In the genomic region with DNA sequence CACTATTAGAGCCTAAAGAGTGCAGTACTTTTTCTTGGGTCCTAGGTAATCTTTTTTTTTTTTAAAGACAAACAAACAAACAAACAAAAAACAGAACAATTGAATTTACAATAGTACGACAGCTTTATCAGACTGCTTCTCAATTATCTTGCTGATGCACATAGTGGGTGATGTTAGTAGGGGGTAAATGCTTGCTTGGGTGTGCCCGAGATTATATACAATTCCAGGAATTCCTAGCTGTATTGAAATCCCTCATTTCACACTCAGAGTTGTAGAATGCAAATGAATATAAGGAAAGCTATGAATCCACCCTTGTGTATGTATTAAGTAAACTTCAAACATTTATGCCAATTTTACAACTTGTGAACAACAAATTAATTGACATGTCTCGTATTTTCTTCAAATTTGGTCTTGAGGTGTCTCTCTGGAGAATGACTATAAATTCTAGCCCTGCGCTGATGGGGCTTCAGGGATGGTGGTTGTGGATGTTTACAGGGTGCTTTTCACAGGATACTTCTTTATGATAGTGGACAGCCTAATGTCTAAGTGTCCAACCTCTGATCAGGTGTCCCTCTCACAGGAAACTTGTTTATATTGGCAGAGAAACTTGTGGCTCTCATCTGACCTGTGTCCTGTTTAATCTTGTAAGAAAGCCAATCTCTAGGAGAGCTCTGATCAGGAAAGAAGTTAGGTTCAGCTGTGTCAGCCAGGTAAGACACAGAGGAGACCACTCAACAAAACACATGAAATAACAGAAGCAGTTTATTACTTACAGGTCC, we compare ENCODE assay signal across 16 cellular contexts.
"Had no signal": no experiment of that assay in that cellular context is flagged by ENCODE, and none has a peak within 500 bp of the region (broad histone marks: within the 10 kb centered on the region; RNA-seq: fewer than 3 reads in every experiment).

No MANE protein-coding gene starts in this region.

- H3K4me1 ChIP-seq: tibial artery had no signal

- H3K4me3 ChIP-seq: breast epithelium, esophagus muscularis mucosa, prostate gland, tibial artery, vagina had no signal

- H3K4me3 Mint-ChIP-seq: activated CD4-positive, alpha-beta memory T cell treated with anti-CD3 and anti-CD28 coated beads for 36 hours; nephron progenitor cell; stimulated activated naive CD8-positive, alpha-beta T cell treated with anti-CD3 and anti-CD28 coated beads, Interleukin-15, amount 100 ng/mL, for 72 hours had no signal

- H3K9me3 ChIP-seq: breast epithelium, esophagus muscularis mucosa, prostate gland, tibial artery, vagina had no signal

- DNase-seq: activated CD4-positive, alpha-beta memory T cell treated with anti-CD3 and anti-CD28 coated beads for 36 hours; activated CD4-positive, CD25-positive, alpha-beta regulatory T cell treated with anti-CD3 and anti-CD28 coated beads, Interleukin-2, amount 50 U/mL, for 72 hours; activated gamma-delta T cell treated with Interleukin-2 at 50 U/mL for 16 hours; activated T-cell treated with anti-CD3 and anti-CD28 coated beads, Interleukin-2, amount 50 U/mL, for 48 hours; aorta; dorsolateral prefrontal cortex; hypothalamus; nephron progenitor cell; stimulated activated CD4-positive, alpha-beta T cell treated with anti-CD3 and anti-CD28 coated beads, Interleukin-12 subunit alpha, Interleukin-12 subunit beta, amount 100 ng/mL, for 4 hours; stimulated activated CD4-positive, alpha-beta T cell treated with anti-CD3 and anti-CD28 coated beads, Interleukin-2, amount 100 ng/mL, for 48 hours; stimulated activated naive CD8-positive, alpha-beta T cell treated with anti-CD3 and anti-CD28 coated beads, Interleukin-15, amount 100 ng/mL, for 72 hours; tibial artery had no signal

- H3K36me3 Mint-ChIP-seq: activated CD4-positive, alpha-beta memory T cell treated with anti-CD3 and anti-CD28 coated beads for 36 hours had no signal

- H3K9me3 Mint-ChIP-seq: stimulated activated naive CD8-positive, alpha-beta T cell treated with anti-CD3 and anti-CD28 coated beads, Interleukin-15, amount 100 ng/mL, for 72 hours had no signal

- H3K27ac ChIP-seq: breast epithelium, esophagus muscularis mucosa, tibial artery, vagina had no signal

- H3K36me3 ChIP-seq: breast epithelium, esophagus muscularis mucosa, prostate gland, tibial artery, vagina had no signal

- H3K27me3 ChIP-seq: breast epithelium, dorsolateral prefrontal cortex, esophagus muscularis mucosa, tibial artery, vagina had no signal

- ATAC-seq: stimulated activated naive CD8-positive, alpha-beta T cell treated with anti-CD3 and anti-CD28 coated beads, Interleukin-15, amount 100 ng/mL, for 72 hours had no signal

- H3K27ac Mint-ChIP-seq: activated CD4-positive, alpha-beta memory T cell treated with anti-CD3 and anti-CD28 coated beads for 36 hours; nephron progenitor cell had no signal

- H3K27me3 Mint-ChIP-seq: activated CD4-positive, alpha-beta memory T cell treated with anti-CD3 and anti-CD28 coated beads for 36 hours; stimulated activated naive CD8-positive, alpha-beta T cell treated with anti-CD3 and anti-CD28 coated beads, Interleukin-15, amount 100 ng/mL, for 72 hours had no signal

- H3K4me1 Mint-ChIP-seq: nephron progenitor cell had no signal
